Comparison of ENCODE assay signal across 8 cellular contexts in genomic region chr7:74254858-74255379, GRCh38. TPM values are rescaled to one million over a fixed set of nuclear protein-coding genes. Genes with fewer than 3 reads are reported as not detected.
DNase-seq lines count a peak whose midpoint lies in the region; ATAC-seq and TF ChIP-seq lines count a peak whose summit lies in the region.

No MANE protein-coding gene starts in this region.

- H3K9me2 ChIP-seq in DOHH2 (replicated peaks; ENCODE audit: control insufficient read depth, low read length) = no peaks in the 10 kb centered on the region
- no peaks in the 10 kb centered on the region for H3K9me2 ChIP-seq in PC-9 (ENCODE audit: insufficient read depth)

- CTCF ChIA-PET in PC-9 (lab: Charles Lee) = no interaction called here

- peaks cover 77% of the 10 kb centered on the region for H3K4me1 ChIP-seq in DOHH2 (ENCODE audit: control insufficient read depth, low read length)
- H3K4me1 ChIP-seq in PC-9 (replicated peaks; ENCODE audit: insufficient read depth) = peaks cover 17% of the 10 kb centered on the region
- H3K4me1 ChIP-seq in ovary (ENCODE audit: insufficient read depth) = peaks cover 7% of the 10 kb centered on the region

- H3K9me3 Mint-ChIP-seq in endothelial cell (ENCODE audit: unreplicated experiment) = no peaks in the 10 kb centered on the region

- intact Hi-C loops in PC-9 (cut with micrococcal nuclease; ENCODE audit: unreplicated experiment) (loop anchor here (1.0 to 5.0 kb wide), 5 partner anchors 32 to 188 kb away; partner anchors contain the start of gene CLIP2), ovary (cut with DNase I) (loop anchor here in 2 of 4 donors (5.0 to 10.0 kb wide), 3 partner anchors 52 to 570 kb away; partner anchors contain the start of genes BUD23 (in 1 of the 2) and DNAJC30 (in 1 of the 2))

- TF ChIP-seq EP300 in ovary (IDR thresholded peaks at IDR 0.05) = no peak

- H3K4me2 ChIP-seq in DOHH2 (ENCODE audit: low read length) (peak overlapping the region; percentile 76), PC-9 (peak overlapping the region; percentile 86)

- TSS peak; percentile 85 for BruUV-seq in PC-9 (replicated peaks; lab: Mats Ljungman, UMichigan)

- WGBS in ovary, 3 donors = 7 to 13% (median 11%) methylated on average over 20 of the region's 20 CpGs

- H3K4me1 Mint-ChIP-seq in endothelial cell (ENCODE audit: unreplicated experiment) = peaks cover 18% of the 10 kb centered on the region

- DNase-seq in PC-9 (no peak), endothelial cell (ENCODE audit: low spot score) (no peak), ovary (no peak), NCI-H1417 treated with DMSO at 0.1 percent for 48 hours (lab: John Stamatoyannopoulos, UW) (no peak)
- no peak for DNase-seq in activated effector memory CD4-positive, alpha-beta T cell treated with anti-CD3 and anti-CD28 coated beads, Interleukin-2, amount 50 U/mL, for 16 hours

- H3F3A ChIP-seq in DOHH2 (ENCODE audit: control insufficient read depth, insufficient read depth) = peaks cover 43% of the 10 kb centered on the region
- H3F3A ChIP-seq in PC-9 (ENCODE audit: insufficient read depth, low read depth) = peaks cover 16% of the 10 kb centered on the region

- peaks cover 8% of the 10 kb centered on the region for H3K27me3 Mint-ChIP-seq in endothelial cell (ENCODE audit: unreplicated experiment)

- H3K27ac Mint-ChIP-seq in endothelial cell (ENCODE audit: unreplicated experiment) = peak overlapping the region; percentile 96

- H3K79me2 ChIP-seq in DOHH2 (ENCODE audit: control insufficient read depth, low read length) (peaks cover 51% of the 10 kb centered on the region), PC-9 (ENCODE audit: low read depth) (peaks cover 41% of the 10 kb centered on the region)

- H4K20me1 ChIP-seq in DOHH2 (ENCODE audit: control insufficient read depth, insufficient read depth, low read depth, low read length) = 0 out of 2 replicates have a peak, but pooled peaks cover 5% of the 10 kb centered on the region
- no peaks in the 10 kb centered on the region for H4K20me1 ChIP-seq in PC-9 (ENCODE audit: insufficient read depth)

- ATAC-seq in esophagus mucosa = no peak
- ATAC-seq in HG02970 (IDR thresholded peaks at IDR 0.05; ENCODE audit: low FRiP score, unreplicated experiment) = no peak

- peaks cover 14% of the 10 kb centered on the region for H3K36me3 Mint-ChIP-seq in endothelial cell (ENCODE audit: low read depth, unreplicated experiment)

- no peaks in the 10 kb centered on the region for H3K27me3 ChIP-seq in DOHH2 (ENCODE audit: control insufficient read depth, low read length)
- no peaks in the 10 kb centered on the region for H3K27me3 ChIP-seq in PC-9 (ENCODE audit: insufficient read depth, low read depth)
- no peaks in the 10 kb centered on the region for H3K27me3 ChIP-seq in ovary

- H3K36me3 ChIP-seq in DOHH2 (ENCODE audit: control insufficient read depth, low read length) = peaks cover 36% of the 10 kb centered on the region
- H3K36me3 ChIP-seq in PC-9 (ENCODE audit: low read depth) = peaks cover 16% of the 10 kb centered on the region
- no peaks in the 10 kb centered on the region for H3K36me3 ChIP-seq in ovary

- POLR2A ChIA-PET in PC-9 (lab: Charles Lee; ENCODE audit: unreplicated experiment) = interaction anchor here (0.5 to 1.0 kb wide), 4 partner anchors 9 to 229 kb away, joined by 3 to 30 read pairs (median 5); no protein-coding TSS in a partner anchor

- peak overlapping the region; percentile 96 for H3K4me3 Mint-ChIP-seq in endothelial cell (ENCODE audit: unreplicated experiment)

- H3K9me3 ChIP-seq in DOHH2 (ENCODE audit: control insufficient read depth, insufficient read depth, low read length) = no peaks in the 10 kb centered on the region
- H3K9me3 ChIP-seq in PC-9 (ENCODE audit: insufficient read depth, low read depth) = no peaks in the 10 kb centered on the region
- H3K9me3 ChIP-seq in ovary = no peaks in the 10 kb centered on the region

- peak overlapping the region; percentile 84 for H3K4me3 ChIP-seq in DOHH2 (ENCODE audit: low read length)
- peak overlapping the region; percentile 92 for H3K4me3 ChIP-seq in PC-9
- H3K4me3 ChIP-seq in ovary = peak overlapping the region; percentile 79

- TF ChIP-seq CTCF in DOHH2 (IDR thresholded peaks at IDR 0.05; ENCODE audit: low read depth, low read length, poor library complexity, severe bottlenecking) (no peak), PC-9 (conservative IDR thresholded peaks at IDR 0.05) (no peak), endothelial cell (IDR thresholded peaks at IDR 0.05; ENCODE audit: unreplicated experiment) (no peak), ovary (IDR thresholded peaks at IDR 0.05) (no peak)

- no peak for TF ChIP-seq POLR2A in ovary (IDR thresholded peaks at IDR 0.05)

- H3K27ac ChIP-seq in DOHH2 (ENCODE audit: low read depth, low read length) = peak overlapping the region; percentile 88
- H3K27ac ChIP-seq in PC-9 = peak overlapping the region; percentile 67
- peak overlapping the region; percentile 18 to 84 for H3K27ac ChIP-seq in ovary

- peak overlapping the region; percentile 99 for H2AFZ ChIP-seq in PC-9

RNA-seq across cellular contexts. Expression of gene RFC2, which starts 0.7 kb away (rescaled TPM):
- total RNA-seq in PC-9 (2021) = 65.5 and 75.7 TPM in 2 replicates
- 38.8 TPM for total RNA-seq in endothelial cell (ENCODE audit: unreplicated experiment)
- total RNA-seq in ovary = 10 to 100 TPM in 6 of 7 donors, 1 to 10 TPM in 1; 6.4 to 20.3 (median 14.1) TPM
- polyA plus RNA-seq in ovary = 10 to 100 TPM; 20.3 to 23.7 TPM
- total RNA-seq in esophagus mucosa = 29.1 TPM

RNA-seq across cellular contexts. Expression of gene CLIP2, which starts 34.3 kb away (rescaled TPM):
- total RNA-seq in PC-9 (2021) (37.9 and 48.0 TPM in 2 replicates), endothelial cell (ENCODE audit: unreplicated experiment) (110 TPM), ovary (10 to 100 TPM; 16.4 to 51.5 (median 40.0) TPM), esophagus mucosa (4.3 TPM)
- polyA plus RNA-seq in ovary = 10 to 100 TPM in 1 of 2 donors, 1 to 10 TPM in 1; 5.1 to 28.9 TPM

RNA-seq across cellular contexts. Expression of gene LAT2, which starts 45.1 kb away (rescaled TPM):
- total RNA-seq in PC-9 (2021) (1.8 and 3.5 TPM in 2 replicates), endothelial cell (ENCODE audit: unreplicated experiment) (0.64 TPM), ovary (1 to 10 TPM; 2.6 to 7.9 (median 3.5) TPM), esophagus mucosa (1.2 TPM)
- 1 to 10 TPM; 2.4 to 4.2 TPM for polyA plus RNA-seq in ovary
